In the genomic region with DNA sequence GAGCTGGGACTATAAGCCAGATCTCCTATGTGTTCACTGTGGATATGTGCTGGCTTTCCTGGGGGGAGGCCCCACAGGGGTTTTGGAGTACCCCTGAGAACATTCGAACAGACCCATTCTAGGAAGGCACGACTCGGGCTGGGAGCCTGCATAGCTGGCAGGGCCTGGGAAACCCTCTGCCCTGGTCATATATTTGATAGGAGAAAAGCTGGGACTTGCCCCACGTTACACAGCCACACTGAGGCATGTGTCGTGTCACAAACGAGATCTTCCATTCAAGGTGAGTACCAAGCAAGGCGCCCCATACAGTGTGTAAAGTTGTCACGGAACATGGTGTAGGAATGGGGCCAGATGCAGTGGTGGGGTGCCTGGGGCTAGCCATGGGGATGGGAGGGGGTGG, we compare ENCODE assay signal across 22 cellular contexts. TPM values are rescaled to one million over a fixed set of nuclear protein-coding genes. Genes with fewer than 3 reads are reported as not detected.
"Had no signal": no experiment of that assay in that cellular context is flagged by ENCODE, and none has a peak within 500 bp of the region (broad histone marks: within the 10 kb centered on the region; RNA-seq: fewer than 3 reads in every experiment).

No MANE protein-coding gene starts in this region.

- H3K4me3 Mint-ChIP-seq: memory B cell; natural killer cell; stimulated activated memory B cell treated with anti-CD40 and anti-IgM and Interleukin-4, amounts not matched to agents 10 μg/mL and 1 μg/mL and 100 μg/mL, for 72 hours had no signal

- H3K27ac Mint-ChIP-seq: memory B cell; natural killer cell; stimulated activated memory B cell treated with anti-CD40 and anti-IgM and Interleukin-4, amounts not matched to agents 10 μg/mL and 1 μg/mL and 100 μg/mL, for 72 hours had no signal

- FAIRE-seq: frontal cortex had no signal

- DNase-seq: central memory CD4-positive, alpha-beta T cell; dermis blood vessel endothelial cell; effector memory CD4-positive, alpha-beta T cell; erythroblast; esophagus squamous epithelium; left colon; left ventricle myocardium superior; natural killer cell; ovary; spleen; stimulated activated CD4-positive, alpha-beta T cell treated with anti-CD3 and anti-CD28 coated beads, Interleukin-4, amount 100 ng/mL, for 4 hours; stimulated activated naive CD8-positive, alpha-beta T cell treated with anti-CD3 and anti-CD28 coated beads, Interleukin-15, Interleukin-2, amounts not matched to agents 100 U/mL and 50 U/mL, for 24 hours; upper lobe of left lung had no signal

- H3K4me1 Mint-ChIP-seq: memory B cell had no signal

- H3K36me3 Mint-ChIP-seq: memory B cell; natural killer cell; stimulated activated memory B cell treated with anti-CD40 and anti-IgM and Interleukin-4, amounts not matched to agents 10 μg/mL and 1 μg/mL and 100 μg/mL, for 72 hours had no signal

- ATAC-seq: left colon; natural killer cell; right cardiac atrium; stimulated activated memory B cell treated with anti-CD40 and anti-IgM and Interleukin-4, amounts not matched to agents 10 μg/mL and 1 μg/mL and 100 μg/mL, for 72 hours; stimulated activated naive CD8-positive, alpha-beta T cell treated with anti-CD3 and anti-CD28 coated beads, Interleukin-15, Interleukin-2, amounts not matched to agents 100 U/mL and 50 U/mL, for 24 hours had no signal

- H3K9me3 Mint-ChIP-seq: memory B cell; natural killer cell; stimulated activated memory B cell treated with anti-CD40 and anti-IgM and Interleukin-4, amounts not matched to agents 10 μg/mL and 1 μg/mL and 100 μg/mL, for 72 hours had no signal

RNA-seq across cellular contexts. Expression of gene MYO7A, which starts 11.2 kb away (rescaled TPM):
- total RNA-seq: chondrocyte had no signal

RNA-seq across cellular contexts. Expression of gene OMP, which starts 36.6 kb away (rescaled TPM):
- total RNA-seq: chondrocyte, dermis blood vessel endothelial cell, frontal cortex, kidney epithelial cell, left ventricle myocardium superior, mononuclear cell, psoas muscle, right cardiac atrium, thoracic aorta had no signal
